In the genomic region with DNA sequence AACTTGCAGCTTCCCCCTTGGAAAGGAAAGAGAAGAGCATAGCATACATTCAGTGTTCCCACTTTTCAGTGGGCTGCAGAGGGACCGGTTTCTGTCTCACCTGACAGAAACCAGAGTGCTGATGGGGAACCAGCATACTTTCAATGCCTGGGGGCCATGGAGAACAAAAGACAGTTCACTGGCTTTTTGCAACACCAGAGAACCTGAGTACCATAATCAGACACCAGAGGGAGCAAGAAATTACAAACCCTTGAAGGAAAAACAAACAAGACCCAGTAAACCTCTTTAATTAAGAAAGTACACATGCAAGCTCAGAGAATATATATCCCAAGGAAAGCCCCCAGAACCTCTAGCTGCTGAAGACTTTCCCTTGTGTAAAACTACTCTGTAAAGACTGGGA, we compare ENCODE assay signal across 11 cellular contexts. TPM values are rescaled to one million over a fixed set of nuclear protein-coding genes. Genes with fewer than 3 reads are reported as not detected.
DNase-seq lines count a peak whose midpoint lies in the region; ATAC-seq and TF ChIP-seq lines count a peak whose summit lies in the region.
"Had no signal": no experiment of that assay in that cellular context is flagged by ENCODE, and none has a peak within 500 bp of the region (broad histone marks: within the 10 kb centered on the region; RNA-seq: fewer than 3 reads in every experiment).

No MANE protein-coding gene starts in this region.

- H3K27me3 Mint-ChIP-seq in activated T-helper 17 cell treated with anti-CD3 and anti-CD28 coated beads, Interleukin-2, amount 50 U/mL, for 72 hours = peaks cover 4% of the 10 kb centered on the region

- no peak overlapping the region for H3K4me3 Mint-ChIP-seq in activated T-helper 17 cell treated with anti-CD3 and anti-CD28 coated beads, Interleukin-2, amount 50 U/mL, for 72 hours
- H3K4me3 Mint-ChIP-seq: central memory CD8-positive, alpha-beta T cell; naive B cell; T-helper 1 cell treated with Interleukin-12 subunit alpha and Interleukin-12 subunit beta and Interleukin-4 antibody, amounts not matched to agents 30 μg/mL and 1 μg/mL, for 36 hours had no signal

- H3F3A ChIP-seq in SK-N-SH (replicated peaks; ENCODE audit: insufficient read depth) = no peaks in the 10 kb centered on the region
- no peaks in the 10 kb centered on the region for H3F3A ChIP-seq in smooth muscle cell (ENCODE audit: low read depth)

- no peak overlapping the region for H2AFZ ChIP-seq in SK-N-SH (ENCODE audit: low read depth)
- H2AFZ ChIP-seq in smooth muscle cell (ENCODE audit: low read depth) = no peak overlapping the region

- CTCF ChIA-PET in SK-N-SH (lab: Yijun Ruan, JAX) = interaction anchor here (0.7 to 3.3 kb wide), 34 partner anchors 9 to 629 kb away, joined by 3 to 28 read pairs (median 5); no protein-coding TSS in a partner anchor

- no peaks in the 10 kb centered on the region for H3K36me3 ChIP-seq in SK-N-SH (replicated peaks in 1 of 2; ENCODE audit: control insufficient read depth in 1 of 2, insufficient read depth in 2 of 2, low read length in 1 of 2)
- no peaks in the 10 kb centered on the region for H3K36me3 ChIP-seq in esophagus squamous epithelium
- no peaks in the 10 kb centered on the region for H3K36me3 ChIP-seq in smooth muscle cell (ENCODE audit: low read depth)

- H3K9me3 ChIP-seq in SK-N-SH (0 out of 2 replicates have a peak, but pooled peaks cover 4% of the 10 kb centered on the region), esophagus squamous epithelium (peaks cover 0 to 17% (median 7%) of the 10 kb centered on the region in 3 donors), smooth muscle cell (replicated peaks; ENCODE audit: low read depth) (peaks cover 3% of the 10 kb centered on the region)

- H3K4me1 Mint-ChIP-seq in activated T-helper 17 cell treated with anti-CD3 and anti-CD28 coated beads, Interleukin-2, amount 50 U/mL, for 72 hours = no peaks in the 10 kb centered on the region
- H3K4me1 Mint-ChIP-seq: central memory CD8-positive, alpha-beta T cell; naive B cell had no signal

- H3K4me2 ChIP-seq in SK-N-SH (no peak overlapping the region), smooth muscle cell (no peak overlapping the region)

- WGBS in SK-N-SH (ENCODE audit: low lambda C conversion rate) = 50% methylated on average over 1 of the region's 1 CpG
- 29 to 53% methylated on average over 1 of the region's 1 CpG for WGBS in esophagus squamous epithelium, 2 donors
- WGBS in smooth muscle cell (ENCODE audit: low lambda C conversion rate) = 32% methylated on average over 1 of the region's 1 CpG

- TF ChIP-seq CTCF in SK-N-SH (IDR thresholded peaks at IDR 0.05) = no peak
- peak in 5 of 6 experiments; percentile 23 to 57 (median 35) for TF ChIP-seq CTCF in esophagus squamous epithelium (IDR thresholded peaks at IDR 0.05)
- peak; percentile 42 for TF ChIP-seq CTCF in smooth muscle cell (IDR thresholded peaks at IDR 0.05; ENCODE audit: borderline replicate concordance, insufficient read depth, poor library complexity, severe bottlenecking)

- no peak overlapping the region for H3K27ac ChIP-seq in SK-N-SH (ENCODE audit: low read depth in 2 of 2, low read length in 1 of 2)
- no peak overlapping the region for H3K27ac ChIP-seq in esophagus squamous epithelium
- no peak overlapping the region for H3K27ac ChIP-seq in smooth muscle cell (ENCODE audit: low read depth)

- DNase-seq in SK-N-SH = peak; percentile 30
- DNase-seq in NCI-H82 treated with DMSO at 0.1 percent for 48 hours (lab: John Stamatoyannopoulos, UW; ENCODE audit: unreplicated experiment) = peak; percentile 31
- DNase-seq in esophagus squamous epithelium (lab: John Stamatoyannopoulos, UW) = no peak
- DNase-seq in smooth muscle cell (lab: John Stamatoyannopoulos, UW; ENCODE audit: unreplicated experiment) = no peak
- DNase-seq in NCI-H1436 (lab: John Stamatoyannopoulos, UW) = no peak
- no peak for DNase-seq in glomerular visceral epithelial cell (ENCODE audit: extremely low spot score)
- DNase-seq: naive B cell had no signal

- POLR2A ChIA-PET in SK-N-SH (lab: Yijun Ruan, JAX) = no interaction called here

- H3K79me2 ChIP-seq in SK-N-SH (ENCODE audit: insufficient read depth) (no peaks in the 10 kb centered on the region), smooth muscle cell (ENCODE audit: low read depth) (no peaks in the 10 kb centered on the region)

- no peak for TF ChIP-seq EP300 in SK-N-SH (IDR thresholded peaks at IDR 0.05; ENCODE audit: borderline replicate concordance in 1 of 2, low read depth in 1 of 2, low read length in 1 of 2)

- H3K4me3 ChIP-seq in SK-N-SH (ENCODE audit: low read depth in 2 of 2, low read length in 1 of 2) (no peak overlapping the region), esophagus squamous epithelium (no peak overlapping the region), smooth muscle cell (no peak overlapping the region)

- no peaks in the 10 kb centered on the region for H3K4me1 ChIP-seq in SK-N-SH (ENCODE audit: control insufficient read depth in 1 of 2, insufficient read depth in 2 of 2, low read depth in 1 of 2, low read length in 1 of 2)
- H3K4me1 ChIP-seq in esophagus squamous epithelium = no peaks in the 10 kb centered on the region
- no peaks in the 10 kb centered on the region for H3K4me1 ChIP-seq in smooth muscle cell (ENCODE audit: low read depth)

- no peaks in the 10 kb centered on the region for H4K20me1 ChIP-seq in SK-N-SH (ENCODE audit: insufficient read depth)
- no peaks in the 10 kb centered on the region for H4K20me1 ChIP-seq in smooth muscle cell (ENCODE audit: low read depth)

- no peaks in the 10 kb centered on the region for H3K9me2 ChIP-seq in SK-N-SH

- peak; percentile 45; the same call in 1 of the 2 replicates for TF ChIP-seq RAD21 in SK-N-SH (IDR thresholded peaks at IDR 0.05; ENCODE audit: low read length)

- H3K27me3 ChIP-seq in SK-N-SH (ENCODE audit: insufficient read depth) = no peaks in the 10 kb centered on the region
- peaks cover 0 to 6% (median 0%) of the 10 kb centered on the region in 4 donors for H3K27me3 ChIP-seq in esophagus squamous epithelium
- no peaks in the 10 kb centered on the region for H3K27me3 ChIP-seq in smooth muscle cell (ENCODE audit: low read depth)

- H3K9ac ChIP-seq in SK-N-SH = no peak overlapping the region
- H3K9ac ChIP-seq in smooth muscle cell (ENCODE audit: low read depth) = no peak overlapping the region

- no peak overlapping the region for H3K27ac Mint-ChIP-seq in activated T-helper 17 cell treated with anti-CD3 and anti-CD28 coated beads, Interleukin-2, amount 50 U/mL, for 72 hours
- H3K27ac Mint-ChIP-seq: naive B cell; T-helper 1 cell treated with Interleukin-12 subunit alpha and Interleukin-12 subunit beta and Interleukin-4 antibody, amounts not matched to agents 30 μg/mL and 1 μg/mL, for 36 hours had no signal

- no peaks in the 10 kb centered on the region for H3K36me3 Mint-ChIP-seq in activated T-helper 17 cell treated with anti-CD3 and anti-CD28 coated beads, Interleukin-2, amount 50 U/mL, for 72 hours (ENCODE audit: low read depth)

- peaks cover 6% of the 10 kb centered on the region for H3K9me3 Mint-ChIP-seq in activated T-helper 17 cell treated with anti-CD3 and anti-CD28 coated beads, Interleukin-2, amount 50 U/mL, for 72 hours

- TF ChIP-seq POLR2A in esophagus squamous epithelium (IDR thresholded peaks at IDR 0.05) = no peak

- intact Hi-C loops in esophagus squamous epithelium (cut with DNase I) = no loop called here

- ATAC-seq in SK-N-SH treated with all-trans-retinoic acid at 6 μM for 48 hours = no peak
- no peak for ATAC-seq in activated T-helper 17 cell treated with anti-CD3 and anti-CD28 coated beads, Interleukin-2, amount 50 U/mL, for 72 hours (replicated peaks)

TF ChIP-seq in SK-N-SH, 30 proteins besides CTCF, POLR2A, EP300 and RAD21 (continues in another document):
- no peak for TF ChIP-seq POLR2AphosphoS5 (IDR thresholded peaks at IDR 0.05; ENCODE audit: low read depth, low read length)
- no peak for TF ChIP-seq CHD2 (IDR thresholded peaks at IDR 0.05; ENCODE audit: low read length, partially characterized antibody)

TF ChIP-seq in SK-N-SH treated with all-trans-retinoic acid at 6 μM for 48 hours, 23 proteins besides CTCF, POLR2A, EP300 and RAD21:
- TF ChIP-seq ISL1 (CRISPR knock-in tag; IDR thresholded peaks at IDR 0.05) (no peak), BACH2 (CRISPR knock-in tag; IDR thresholded peaks at IDR 0.05; ENCODE audit: borderline replicate concordance) (no peak), ZNF70 (CRISPR knock-in tag; IDR thresholded peaks at IDR 0.05) (no peak), ZNF565 (CRISPR knock-in tag; conservative IDR thresholded peaks at IDR 0.05; ENCODE audit: low read depth) (no peak)
TF ChIP-seq in SK-N-SH treated with all-trans-retinoic acid at 6 μM for 48 hours: peak in this region for 0.

RNA-seq across cellular contexts. Expression of a gene that starts 51.1 kb away (rescaled TPM):
- polyA plus RNA-seq in SK-N-SH (2012; rRNA removed) (0.02 TPM in 1 of 2 replicates, not detected in the other), smooth muscle cell (0.37 and 0.65 TPM in 2 replicates)
- under 0.01 and 0.01 TPM in 2 replicates for polyA plus RNA-seq in SK-N-SH (2012; cell fraction: cytosol; rRNA removed)
- 0.08 TPM in 2 replicates for polyA plus RNA-seq in SK-N-SH (2012; cell fraction: nucleus; rRNA removed)
- total RNA-seq in esophagus squamous epithelium (under 1 TPM in 2 of 4 donors, not detected in 2; under 0.01 to 0.13 TPM), smooth muscle cell (0.45 and 1.8 TPM in 2 replicates)
- total RNA-seq in activated T-helper 17 cell treated with anti-CD3 and anti-CD28 coated beads, Interleukin-2, amount 50 U/mL, for 72 hours = not detected

Comparison
In these comparisons a context has a peak if more than half of its experiments do, and no peak if none do; other contexts are left out.
1. DNase-seq: peak in SK-N-SH (single experiment) and NCI-H82 treated with DMSO at 0.1 percent for 48 hours (single experiment); none in esophagus squamous epithelium (single experiment), smooth muscle cell (single experiment), NCI-H1436 (single experiment) and glomerular visceral epithelial cell (single experiment).